2 cellular contexts compared by ENCODE assay signal in genomic region chr1:234144866-234145265, GRCh38.
TF ChIP-seq lines count a peak whose summit lies in the region.

No MANE protein-coding gene starts in this region.

TF ChIP-seq in IMR-90, 13 proteins besides CTCF, POLR2A, EP300 and RAD21 (continued from another document):
- no peak for TF ChIP-seq ELK1 (IDR thresholded peaks at IDR 0.05; ENCODE audit: borderline replicate concordance, low read depth, low read length)

TF ChIP-seq in SK-N-SH treated with all-trans-retinoic acid at 6 μM for 48 hours, 23 proteins besides CTCF, POLR2A, EP300 and RAD21 (continued from another document):
- TF ChIP-seq ISL1 (CRISPR knock-in tag; IDR thresholded peaks at IDR 0.05), result no peak
- no peak for TF ChIP-seq ESRRG (CRISPR knock-in tag; IDR thresholded peaks at IDR 0.05)
- TF ChIP-seq ZFP30 (CRISPR knock-in tag; IDR thresholded peaks at IDR 0.05), result no peak
- TF ChIP-seq CREB5 (CRISPR knock-in tag; IDR thresholded peaks at IDR 0.05; ENCODE audit: low read depth), result no peak
- TF ChIP-seq ZFP3 (CRISPR knock-in tag; IDR thresholded peaks at IDR 0.05), result no peak
- TF ChIP-seq CSDC2 (CRISPR knock-in tag; IDR thresholded peaks at IDR 0.05), result no peak
- TF ChIP-seq PATZ1 (CRISPR knock-in tag; IDR thresholded peaks at IDR 0.05; ENCODE audit: borderline replicate concordance), result no peak
TF ChIP-seq in SK-N-SH treated with all-trans-retinoic acid at 6 μM for 48 hours: peak in this region for 0.
